Comparison of ENCODE assay signal across 10 cellular contexts in genomic region chr6:21348462-21349195, GRCh38.
A peak's percentile ranks its signal among the peaks of the same experiment; 100 is the strongest.
DNase-seq lines count a peak whose midpoint lies in the region; ATAC-seq, FAIRE-seq and TF ChIP-seq lines count a peak whose summit lies in the region.
"Had no signal": no experiment of that assay in that cellular context is flagged by ENCODE, and none has a peak within 500 bp of the region (broad histone marks: within the 10 kb centered on the region; RNA-seq: fewer than 3 reads in every experiment).

No MANE protein-coding gene starts in this region.

- no peak for TF ChIP-seq CTCF in bronchial epithelial cell (IDR thresholded peaks at IDR 0.05; ENCODE audit: insufficient read depth, low read length, severe bottlenecking)
- TF ChIP-seq CTCF in lung (IDR thresholded peaks at IDR 0.05; ENCODE audit: control extremely low read depth, extremely low read depth) = no peak
- no peak for TF ChIP-seq CTCF in GM13977 (IDR thresholded peaks at IDR 0.05; ENCODE audit: extremely low read depth, insufficient read depth, missing control alignments)

- peak; percentile 68 for ATAC-seq in lung (ENCODE audit: insufficient read depth, low FRiP score)
- ATAC-seq in GM21360 (IDR thresholded peaks at IDR 0.05; ENCODE audit: unreplicated experiment) = no peak

- H3K4me3 ChIP-seq in ACC112 (ENCODE audit: low read depth, low read length) (no peak overlapping the region), bronchial epithelial cell (ENCODE audit: low read depth, low read length) (no peak overlapping the region), lung (no peak overlapping the region)

- H3K4me1 ChIP-seq in ACC112 (ENCODE audit: control insufficient read depth, insufficient read depth, low read length, unreplicated experiment) = peaks cover 7% of the 10 kb centered on the region
- peaks cover 0 to 2% of the 10 kb centered on the region in 2 donors for H3K4me1 ChIP-seq in lung (ENCODE audit: control insufficient read depth in 2 of 2, insufficient read depth in 2 of 2, low read length in 2 of 2)

- H3K27me3 ChIP-seq in ACC112 (ENCODE audit: insufficient read depth, low read length) (no peaks in the 10 kb centered on the region), bronchial epithelial cell (ENCODE audit: control insufficient read depth, insufficient read depth, low read length) (no peaks in the 10 kb centered on the region), lung (ENCODE audit: control insufficient read depth, insufficient read depth) (no peaks in the 10 kb centered on the region)

- H3K36me3 ChIP-seq in ACC112 (ENCODE audit: insufficient read depth, low read length) (no peaks in the 10 kb centered on the region), bronchial epithelial cell (ENCODE audit: control insufficient read depth, insufficient read depth, low read length) (no peaks in the 10 kb centered on the region), lung (ENCODE audit: control insufficient read depth in 2 of 2, insufficient read depth in 2 of 2, low read length in 2 of 2) (no peaks in the 10 kb centered on the region)

- no peak for FAIRE-seq in bronchial epithelial cell (lab: Jason Lieb, UNC)
- FAIRE-seq: D721Med had no signal

- 52 to 58% methylated on average over 7 of the region's 7 CpGs for WGBS in lung, 2 donors

- no peaks in the 10 kb centered on the region for H3K9me3 ChIP-seq in lung (ENCODE audit: control insufficient read depth in 2 of 2, insufficient read depth in 1 of 2, low read length in 1 of 2)

- H3K27ac ChIP-seq in ACC112 (ENCODE audit: low read depth, low read length) = no peak overlapping the region
- no peak overlapping the region for H3K27ac ChIP-seq in lung (ENCODE audit: low read depth in 1 of 2, low read length in 1 of 2)

- no peaks in the 10 kb centered on the region for H3K79me2 ChIP-seq in ACC112 (ENCODE audit: control insufficient read depth, insufficient read depth, low read length, unreplicated experiment)

- in situ Hi-C loops in GM13977 (cut with MboI; ENCODE audit: low pct_unique_long_range_greater_than_20kb, low sequenced_read_pairs, unreplicated experiment) = no loop called here

- H2AFZ ChIP-seq in ACC112 (ENCODE audit: low read length, unreplicated experiment) = peak overlapping the region; percentile 38

- DNase-seq in HT1080 (ENCODE audit: low read depth) (peak; percentile 75), bronchial epithelial cell (ENCODE audit: low read depth) (peak; percentile 33), lung (ENCODE audit: low spot score) (peak; percentile 38), GM13977 (ENCODE audit: low spot score) (no peak), NCI-H1092 (lab: John Stamatoyannopoulos, UW) (no peak)
- no peak for DNase-seq in activated CD4-positive, alpha-beta T cell treated with anti-CD3 and anti-CD28 coated beads, Interleukin-2, amount 50 U/mL, for 48 hours
- DNase-seq: activated effector memory CD4-positive, alpha-beta T cell treated with Interleukin-2 at 50 U/mL for 16 hours had no signal

Comparison
In these comparisons a context has a peak if more than half of its experiments do, and no peak if none do; other contexts are left out.
1. DNase-seq: peak in HT1080 (single experiment), bronchial epithelial cell (single experiment) and lung (single experiment); none in activated CD4-positive, alpha-beta T cell treated with anti-CD3 and anti-CD28 coated beads, Interleukin-2, amount 50 U/mL, for 48 hours (0 of 2), GM13977 (single experiment) and NCI-H1092 (single experiment).